8 cellular contexts compared by ENCODE assay signal in genomic region chr22:37639771-37640590, GRCh38. TPM values are rescaled to one million over a fixed set of nuclear protein-coding genes. Genes with fewer than 3 reads are reported as not detected.
DNase-seq lines count a peak whose midpoint lies in the region; ATAC-seq and TF ChIP-seq lines count a peak whose summit lies in the region.

No MANE protein-coding gene starts in this region.

- no peaks in the 10 kb centered on the region for H3K9me3 ChIP-seq in mononuclear cell (ENCODE audit: low read depth, low read length)

- H3K36me3 Mint-ChIP-seq in central memory CD8-positive, alpha-beta T cell (ENCODE audit: insufficient read depth) = peaks cover 38% of the 10 kb centered on the region

- peak overlapping the region; percentile 99 for H3K4me3 Mint-ChIP-seq in central memory CD8-positive, alpha-beta T cell

- H3K27me3 ChIP-seq in GM06990 (replicated peaks; ENCODE audit: control insufficient read depth, insufficient read depth, low read length) = no peaks in the 10 kb centered on the region
- no peaks in the 10 kb centered on the region for H3K27me3 ChIP-seq in mononuclear cell (ENCODE audit: insufficient read depth, low read length)

- H3K4me1 ChIP-seq in mononuclear cell (ENCODE audit: insufficient read depth, low read length) = peaks cover 78% of the 10 kb centered on the region

- H3K36me3 ChIP-seq in GM06990 (ENCODE audit: control insufficient read depth, insufficient read depth, low read length) = peaks cover 18% of the 10 kb centered on the region

- peak overlapping the region; percentile 89 for H3K27ac Mint-ChIP-seq in central memory CD8-positive, alpha-beta T cell (ENCODE audit: low read depth)

- peaks cover 58% of the 10 kb centered on the region for H3K4me1 Mint-ChIP-seq in central memory CD8-positive, alpha-beta T cell

- no peak for DNase-seq in GM06990 (ENCODE audit: extremely low read depth, insufficient read length)
- DNase-seq in NCI-H69 (lab: John Stamatoyannopoulos, UW) = peak; percentile 44
- DNase-seq in central memory CD8-positive, alpha-beta T cell (ENCODE audit: low spot score in 2 of 2) = no peak
- DNase-seq in NCI-H2196 (lab: John Stamatoyannopoulos, UW; ENCODE audit: unreplicated experiment) = no peak

- H3K4me3 ChIP-seq in GM06990 (replicated peaks; ENCODE audit: low read depth, low read length) (peak overlapping the region; percentile 83), mononuclear cell (ENCODE audit: low read length) (peak overlapping the region; percentile 83)

- peak; percentile 11 for ATAC-seq in central memory CD8-positive, alpha-beta T cell (replicated peaks; ENCODE audit: extremely low read depth, poor library complexity, severe bottlenecking)
- ATAC-seq in HG02571 (IDR thresholded peaks at IDR 0.05; ENCODE audit: unreplicated experiment) (no peak), HG03025 (IDR thresholded peaks at IDR 0.05; ENCODE audit: low FRiP score, unreplicated experiment) (no peak), HG02970 (IDR thresholded peaks at IDR 0.05; ENCODE audit: low FRiP score, unreplicated experiment) (no peak)

- no peak for TF ChIP-seq CTCF in GM06990 (IDR thresholded peaks at IDR 0.05; ENCODE audit: insufficient read depth, low read length, poor library complexity, severe bottlenecking)

- H3K27me3 Mint-ChIP-seq in central memory CD8-positive, alpha-beta T cell = no peaks in the 10 kb centered on the region

- H3K9me3 Mint-ChIP-seq in central memory CD8-positive, alpha-beta T cell = no peaks in the 10 kb centered on the region

RNA-seq across cellular contexts. Expression of gene SH3BP1, which starts 0.5 kb away (rescaled TPM):
- total RNA-seq in mononuclear cell = 64.0 TPM

RNA-seq across cellular contexts. Expression of gene PDXP, which starts 18.5 kb away (rescaled TPM):
- 2.7 TPM for total RNA-seq in mononuclear cell

RNA-seq across cellular contexts. Expression of gene GGA1, which starts 31.3 kb away (rescaled TPM):
- 60.8 TPM for total RNA-seq in mononuclear cell

RNA-seq across cellular contexts. Expression of gene LGALS1, which starts 35.5 kb away (rescaled TPM):
- 260 TPM for total RNA-seq in mononuclear cell

RNA-seq across cellular contexts. Expression of gene NOL12, which starts 46.2 kb away (rescaled TPM):
- 21.0 TPM for total RNA-seq in mononuclear cell
